In genomic region chr2:190407662-190408537, GRCh38 we compare ENCODE assay signal across 8 cellular contexts. TPM values are rescaled to one million over a fixed set of nuclear protein-coding genes. Genes with fewer than 3 reads are reported as not detected.
DNase-seq lines count a peak whose midpoint lies in the region; ATAC-seq and FAIRE-seq lines count a peak whose summit lies in the region.

Gene MFSD6 (plus strand): TSS chr2:190408355. CDS start chr2:190436030, 27,675 bp downstream.

- peaks cover 36% of the 10 kb centered on the region for H3K4me1 Mint-ChIP-seq in T-helper 2 cell treated with Interferon-gamma antibody and Interleukin-4, amounts not matched to agents 5 μg/mL and 100 μg/mL, for 36 hours (ENCODE audit: low read depth)

- peak within 1 kb of the TSS; percentile 43; the same call in 1 of the 2 replicates for H3K9ac ChIP-seq in iPS-20b (ENCODE audit: low read depth, low read length)

- FAIRE-seq in small intestine (lab: Jason Lieb, UNC): no peak

- DNase-seq in DMS153 (lab: John Stamatoyannopoulos, UW) (peak; percentile 54), HuH-7 (ENCODE audit: low spot score) (peak; percentile 48), astrocyte of the hippocampus (ENCODE audit: low read depth, low spot score) (peak; percentile 54), small intestine (peak; percentile 72), KG1 (lab: John Stamatoyannopoulos, UW) (no peak)
- DNase-seq in T-helper 2 cell treated with Interferon-gamma antibody and Interleukin-4, amounts not matched to agents 5 μg/mL and 100 μg/mL, for 36 hours (ENCODE audit: low spot score): peak; percentile 62

- H3K9me3 ChIP-seq in iPS-20b (ENCODE audit: insufficient read depth, low read depth, low read length) (no peaks in the 10 kb centered on the region), small intestine (ENCODE audit: control insufficient read depth, low read depth) (no peaks in the 10 kb centered on the region)

- H3K27ac Mint-ChIP-seq in T-helper 2 cell treated with Interferon-gamma antibody and Interleukin-4, amounts not matched to agents 5 μg/mL and 100 μg/mL, for 36 hours: peak within 1 kb of the TSS; percentile 94

- peak; percentile 67 for ATAC-seq in GM21390 (IDR thresholded peaks at IDR 0.05; ENCODE audit: unreplicated experiment)

- H3K27ac ChIP-seq in iPS-20b (ENCODE audit: low read length) (no peak within 1 kb of the TSS), small intestine (ENCODE audit: low read depth in 1 of 2, low read length in 1 of 2) (peak within 1 kb of the TSS; percentile 93 to 97)

- peaks cover 50% of the 10 kb centered on the region for H3K27me3 ChIP-seq in iPS-20b (ENCODE audit: insufficient read depth, low read length)
- no peaks in the 10 kb centered on the region for H3K27me3 ChIP-seq in small intestine (ENCODE audit: control insufficient read depth in 2 of 2, insufficient read depth in 2 of 2, low read length in 2 of 2)

- WGBS in small intestine, 3 donors: 1 to 2% (median 1%) methylated on average over 30 to 98 of the region's 98 CpGs

- H3K27me3 Mint-ChIP-seq in T-helper 2 cell treated with Interferon-gamma antibody and Interleukin-4, amounts not matched to agents 5 μg/mL and 100 μg/mL, for 36 hours (ENCODE audit: low read depth): no peaks in the 10 kb centered on the region

- peaks cover 4% of the 10 kb centered on the region; the same call in 1 of the 2 replicates for H3K4me1 ChIP-seq in iPS-20b (ENCODE audit: insufficient read depth, low read length)
- peaks cover 4 to 5% of the 10 kb centered on the region in 2 donors for H3K4me1 ChIP-seq in small intestine (ENCODE audit: control insufficient read depth in 2 of 2, insufficient read depth in 1 of 2, low read depth in 1 of 2, low read length in 1 of 2)

- H3K4me3 ChIP-seq in iPS-20b (ENCODE audit: low read length) (peak within 1 kb of the TSS; percentile 77), small intestine (ENCODE audit: low read depth in 1 of 2, low read length in 2 of 2) (peak within 1 kb of the TSS; percentile 91 to 95)

- peak within 1 kb of the TSS; percentile 91 for H3K4me3 Mint-ChIP-seq in T-helper 2 cell treated with Interferon-gamma antibody and Interleukin-4, amounts not matched to agents 5 μg/mL and 100 μg/mL, for 36 hours

- H3K36me3 ChIP-seq in iPS-20b (ENCODE audit: insufficient read depth, low read depth, low read length) (no peaks in the 10 kb centered on the region), small intestine (ENCODE audit: control insufficient read depth in 2 of 2, insufficient read depth in 2 of 2, low read length in 2 of 2) (no peaks in the 10 kb centered on the region)

- peaks cover 11% of the 10 kb centered on the region for H3K36me3 Mint-ChIP-seq in T-helper 2 cell treated with Interferon-gamma antibody and Interleukin-4, amounts not matched to agents 5 μg/mL and 100 μg/mL, for 36 hours (ENCODE audit: low read depth)

- no peaks in the 10 kb centered on the region for H3K9me3 Mint-ChIP-seq in T-helper 2 cell treated with Interferon-gamma antibody and Interleukin-4, amounts not matched to agents 5 μg/mL and 100 μg/mL, for 36 hours

RNA-seq across cellular contexts. Expression of gene MFSD6, which starts in this region (rescaled TPM):
- 10 to 100 TPM in 2 of 3 donors, 1 to 10 TPM in 1; 5.9 to 20.0 (median 10.3) TPM for polyA plus RNA-seq in small intestine
